Comparison of ENCODE assay signal across 36 cellular contexts in the genomic region with DNA sequence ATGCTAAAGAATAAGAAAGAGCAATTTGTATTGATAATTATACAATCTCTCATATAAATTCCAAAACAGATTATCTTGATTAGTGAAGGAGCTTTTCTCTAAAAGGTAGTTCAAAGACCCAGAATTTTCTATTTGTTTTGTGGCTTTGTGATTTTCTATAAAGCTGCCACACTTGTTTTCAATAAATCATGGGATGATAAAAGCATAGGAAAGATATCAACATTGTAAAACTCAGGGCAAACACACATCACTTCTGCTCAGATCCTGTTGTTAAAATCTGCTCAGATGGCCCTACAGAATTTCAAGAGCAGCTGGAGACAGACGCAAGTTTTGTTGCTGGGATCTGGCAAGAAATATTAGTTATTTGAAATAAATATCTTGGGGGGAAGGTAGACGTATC. TPM values are rescaled to one million over a fixed set of nuclear protein-coding genes. Genes with fewer than 3 reads are reported as not detected.
"Had no signal": no experiment of that assay in that cellular context is flagged by ENCODE, and none has a peak within 500 bp of the region (broad histone marks: within the 10 kb centered on the region; RNA-seq: fewer than 3 reads in every experiment).

No MANE protein-coding gene starts in this region.

- H3K9me3 ChIP-seq: adrenal gland, ascending aorta, body of pancreas, breast epithelium had no signal

- H3K27me3 ChIP-seq: adrenal gland, ascending aorta, body of pancreas, brain microvascular endothelial cell, breast epithelium, cardiac muscle cell had no signal

- DNase-seq: activated effector memory CD4-positive, alpha-beta T cell treated with anti-CD3 and anti-CD28 coated beads, Interleukin-2, amount 50 U/mL, for 16 hours; activated effector memory CD4-positive, alpha-beta T cell treated with Interleukin-2 at 50 U/mL for 16 hours; activated gamma-delta T cell; activated gamma-delta T cell treated with Interleukin-2 at 50 U/mL for 16 hours; activated naive CD4-positive, alpha-beta T cell; activated naive CD4-positive, alpha-beta T cell treated with anti-CD3 and anti-CD28 coated beads for 36 hours; activated naive CD4-positive, alpha-beta T cell treated with anti-CD3 and anti-CD28 coated beads, Interleukin-2, amount 10 ng/mL, durations not matched to agents 7 days and 5 days; activated naive CD4-positive, alpha-beta T cell treated with anti-CD3 and anti-CD28 coated beads, Interleukin-2, amount 50 U/mL, for 16 hours; activated naive CD4-positive, alpha-beta T cell treated with Interleukin-2 at 50 U/mL for 16 hours; activated naive CD8-positive, alpha-beta T cell treated with anti-CD3 and anti-CD28 coated beads for 36 hours; activated naive CD8-positive, alpha-beta T cell treated with anti-CD3 and anti-CD28 coated beads, Interleukin-2, amount 10 ng/mL, durations not matched to agents 7 days and 5 days; activated naive CD8-positive, alpha-beta T cell treated with anti-CD3 and anti-CD28 coated beads, Interleukin-2, amount 50 U/mL, for 24 hours; activated T-cell treated with anti-CD3 and anti-CD28 coated beads, Interleukin-2, amount 50 U/mL, for 24 hours; activated T-cell treated with anti-CD3 and anti-CD28 coated beads, Interleukin-2, amount 50 U/mL, for 4 hours; activated T-cell treated with anti-CD3 and anti-CD28 coated beads, Interleukin-2, amount 50 U/mL, for 48 hours; activated T-cell treated with anti-CD3 and anti-CD28 coated beads, Interleukin-2, amount 50 U/mL, for 72 hours; adrenal gland; amniotic stem cell; amygdala; anterior cingulate cortex; aorta; body of pancreas; brain microvascular endothelial cell; caudate nucleus; central memory CD4-positive, alpha-beta T cell; cerebellar nuclear complex had no signal

- H3K27ac ChIP-seq: adrenal gland, ascending aorta, body of pancreas, brain microvascular endothelial cell, breast epithelium, cardiac muscle cell had no signal

- H3K4me1 ChIP-seq: adrenal gland, ascending aorta, body of pancreas, breast epithelium had no signal

- H3K4me3 ChIP-seq: adrenal gland, ascending aorta, body of pancreas, breast epithelium, cardiac muscle cell had no signal

- ATAC-seq: activated naive CD4-positive, alpha-beta T cell treated with anti-CD3 and anti-CD28 coated beads, Interleukin-2, amount 50 U/mL, for 72 hours; activated naive CD8-positive, alpha-beta T cell treated with anti-CD3 and anti-CD28 coated beads, Interleukin-2, amount 50 U/mL, for 24 hours; activated T-cell treated with anti-CD3 and anti-CD28 coated beads, Interleukin-2, amount 50 U/mL, for 4 hours; activated T-cell treated with anti-CD3 and anti-CD28 coated beads, Interleukin-2, amount 50 U/mL, for 72 hours; activated T-helper 17 cell treated with anti-CD3 and anti-CD28 coated beads, Interleukin-2, amount 50 U/mL, for 72 hours; body of pancreas had no signal

- H3K36me3 ChIP-seq: adrenal gland, ascending aorta, brain microvascular endothelial cell, breast epithelium, cardiac muscle cell had no signal

RNA-seq across cellular contexts. Expression of gene CBLN2, which starts 28.8 kb away (rescaled TPM):
- total RNA-seq: activated naive CD4-positive, alpha-beta T cell treated with anti-CD3 and anti-CD28 coated beads for 36 hours; activated naive CD4-positive, alpha-beta T cell treated with anti-CD3 and anti-CD28 coated beads, Interleukin-2, amount 50 U/mL, for 72 hours; activated naive CD8-positive, alpha-beta T cell treated with anti-CD3 and anti-CD28 coated beads for 36 hours; activated naive CD8-positive, alpha-beta T cell treated with anti-CD3 and anti-CD28 coated beads, Interleukin-2, amount 10 ng/mL, durations not matched to agents 7 days and 5 days; activated T-cell treated with anti-CD3 and anti-CD28 coated beads, Interleukin-2, amount 50 U/mL, for 4 hours; activated T-cell treated with anti-CD3 and anti-CD28 coated beads, Interleukin-2, amount 50 U/mL, for 72 hours; activated T-helper 1 cell treated with anti-CD3 and anti-CD28 coated beads, Interleukin-12 subunit alpha, Interleukin-12 subunit beta, Interleukin-2, Interleukin-4 antibody, amounts not matched to agents 30 ng/mL and 10 ng/mL and 1 ng/mL, durations not matched to agents 14 hours and 24 hours and 36 hours; activated T-helper 17 cell treated with anti-CD3 and anti-CD28 coated beads, Interleukin-2, amount 50 U/mL, for 72 hours; activated T-helper 2 cell treated with anti-CD3 and anti-CD28 coated beads, Interferon-gamma antibody, Interleukin-2, Interleukin-4, amounts not matched to agents 10 μg/mL and 5 μg/mL and 100 μg/mL, durations not matched to agents 14 hours and 24 hours and 36 hours; astrocyte; body of pancreas; bronchial epithelial cell; cardiac septum had no signal
- polyA plus RNA-seq: aorta had no signal
